In the genomic region with DNA sequence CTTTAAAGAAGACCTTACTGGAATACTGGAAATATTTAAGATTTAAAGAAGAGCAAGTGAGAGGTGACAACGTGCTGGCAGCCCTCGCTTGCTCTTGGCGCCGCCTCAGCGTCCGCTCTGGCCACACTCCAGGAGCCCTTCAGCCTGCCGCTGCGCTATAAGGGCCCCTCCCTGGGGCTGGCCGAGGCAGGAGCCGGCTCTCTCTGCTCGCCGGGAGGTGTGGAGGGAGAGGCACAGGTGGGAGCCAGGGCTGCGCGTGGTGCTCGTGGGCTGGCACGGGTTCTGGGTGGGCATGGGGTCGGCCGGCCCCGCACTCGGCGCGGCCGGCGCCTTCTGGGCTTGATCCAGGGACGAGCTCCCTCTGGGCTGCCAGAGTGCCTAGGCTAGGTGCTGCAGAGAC, we compare ENCODE assay signal across 1 cellular context.
TF ChIP-seq lines count a peak whose summit lies in the region.

No MANE protein-coding gene starts in this region.

TF ChIP-seq in HepG2, 621 proteins besides CTCF, POLR2A, EP300 and RAD21 (continued from another document and continues in another):
- TF ChIP-seq, protein P1, sequence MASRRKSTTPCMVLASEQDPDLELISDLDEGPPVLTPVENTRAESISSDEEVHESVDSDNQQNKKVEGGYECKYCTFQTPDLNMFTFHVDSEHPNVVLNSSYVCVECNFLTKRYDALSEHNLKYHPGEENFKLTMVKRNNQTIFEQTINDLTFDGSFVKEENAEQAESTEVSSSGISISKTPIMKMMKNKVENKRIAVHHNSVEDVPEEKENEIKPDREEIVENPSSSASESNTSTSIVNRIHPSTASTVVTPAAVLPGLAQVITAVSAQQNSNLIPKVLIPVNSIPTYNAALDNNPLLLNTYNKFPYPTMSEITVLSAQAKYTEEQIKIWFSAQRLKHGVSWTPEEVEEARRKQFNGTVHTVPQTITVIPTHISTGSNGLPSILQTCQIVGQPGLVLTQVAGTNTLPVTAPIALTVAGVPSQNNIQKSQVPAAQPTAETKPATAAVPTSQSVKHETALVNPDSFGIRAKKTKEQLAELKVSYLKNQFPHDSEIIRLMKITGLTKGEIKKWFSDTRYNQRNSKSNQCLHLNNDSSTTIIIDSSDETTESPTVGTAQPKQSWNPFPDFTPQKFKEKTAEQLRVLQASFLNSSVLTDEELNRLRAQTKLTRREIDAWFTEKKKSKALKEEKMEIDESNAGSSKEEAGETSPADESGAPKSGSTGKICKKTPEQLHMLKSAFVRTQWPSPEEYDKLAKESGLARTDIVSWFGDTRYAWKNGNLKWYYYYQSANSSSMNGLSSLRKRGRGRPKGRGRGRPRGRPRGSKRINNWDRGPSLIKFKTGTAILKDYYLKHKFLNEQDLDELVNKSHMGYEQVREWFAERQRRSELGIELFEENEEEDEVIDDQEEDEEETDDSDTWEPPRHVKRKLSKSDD (CRISPR knock-in tag; IDR thresholded peaks at IDR 0.05; ENCODE audit: low read depth): no peak
- no peak for TF ChIP-seq ZNF350 (CRISPR knock-in tag; IDR thresholded peaks at IDR 0.05; ENCODE audit: borderline replicate concordance, low read depth)
- TF ChIP-seq ASH2L (IDR thresholded peaks at IDR 0.05; ENCODE audit: insufficient read length, low read depth, low read length): no peak
- no peak for TF ChIP-seq ZFP62 (CRISPR knock-in tag; IDR thresholded peaks at IDR 0.05)
- TF ChIP-seq SRF (IDR thresholded peaks at IDR 0.05; ENCODE audit: low read depth, low read length): no peak
- TF ChIP-seq TOE1 (CRISPR knock-in tag; IDR thresholded peaks at IDR 0.05): no peak
- TF ChIP-seq REPIN1 (CRISPR knock-in tag; IDR thresholded peaks at IDR 0.05; ENCODE audit: borderline replicate concordance, low read depth): no peak
- no peak for TF ChIP-seq NCOA2 (CRISPR knock-in tag; IDR thresholded peaks at IDR 0.05)
- no peak for TF ChIP-seq RARG (CRISPR knock-in tag; IDR thresholded peaks at IDR 0.05; ENCODE audit: low read depth)
- no peak for TF ChIP-seq PLRG1 (conservative IDR thresholded peaks at IDR 0.05)
- TF ChIP-seq ZNF639 (CRISPR knock-in tag; conservative IDR thresholded peaks at IDR 0.05): no peak
- TF ChIP-seq, protein P2, sequence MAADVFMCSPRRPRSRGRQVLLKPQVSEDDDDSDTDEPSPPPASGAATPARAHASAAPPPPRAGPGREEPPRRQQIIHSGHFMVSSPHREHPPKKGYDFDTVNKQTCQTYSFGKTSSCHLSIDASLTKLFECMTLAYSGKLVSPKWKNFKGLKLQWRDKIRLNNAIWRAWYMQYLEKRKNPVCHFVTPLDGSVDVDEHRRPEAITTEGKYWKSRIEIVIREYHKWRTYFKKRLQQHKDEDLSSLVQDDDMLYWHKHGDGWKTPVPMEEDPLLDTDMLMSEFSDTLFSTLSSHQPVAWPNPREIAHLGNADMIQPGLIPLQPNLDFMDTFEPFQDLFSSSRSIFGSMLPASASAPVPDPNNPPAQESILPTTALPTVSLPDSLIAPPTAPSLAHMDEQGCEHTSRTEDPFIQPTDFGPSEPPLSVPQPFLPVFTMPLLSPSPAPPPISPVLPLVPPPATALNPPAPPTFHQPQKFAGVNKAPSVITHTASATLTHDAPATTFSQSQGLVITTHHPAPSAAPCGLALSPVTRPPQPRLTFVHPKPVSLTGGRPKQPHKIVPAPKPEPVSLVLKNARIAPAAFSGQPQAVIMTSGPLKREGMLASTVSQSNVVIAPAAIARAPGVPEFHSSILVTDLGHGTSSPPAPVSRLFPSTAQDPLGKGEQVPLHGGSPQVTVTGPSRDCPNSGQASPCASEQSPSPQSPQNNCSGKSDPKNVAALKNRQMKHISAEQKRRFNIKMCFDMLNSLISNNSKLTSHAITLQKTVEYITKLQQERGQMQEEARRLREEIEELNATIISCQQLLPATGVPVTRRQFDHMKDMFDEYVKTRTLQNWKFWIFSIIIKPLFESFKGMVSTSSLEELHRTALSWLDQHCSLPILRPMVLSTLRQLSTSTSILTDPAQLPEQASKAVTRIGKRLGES (CRISPR knock-in tag; IDR thresholded peaks at IDR 0.05; ENCODE audit: borderline replicate concordance): no peak
- peak; percentile 54; the same call in 1 of the 2 replicates for TF ChIP-seq NRL (CRISPR knock-in tag; IDR thresholded peaks at IDR 0.05; ENCODE audit: borderline replicate concordance)
- TF ChIP-seq, protein P3, sequence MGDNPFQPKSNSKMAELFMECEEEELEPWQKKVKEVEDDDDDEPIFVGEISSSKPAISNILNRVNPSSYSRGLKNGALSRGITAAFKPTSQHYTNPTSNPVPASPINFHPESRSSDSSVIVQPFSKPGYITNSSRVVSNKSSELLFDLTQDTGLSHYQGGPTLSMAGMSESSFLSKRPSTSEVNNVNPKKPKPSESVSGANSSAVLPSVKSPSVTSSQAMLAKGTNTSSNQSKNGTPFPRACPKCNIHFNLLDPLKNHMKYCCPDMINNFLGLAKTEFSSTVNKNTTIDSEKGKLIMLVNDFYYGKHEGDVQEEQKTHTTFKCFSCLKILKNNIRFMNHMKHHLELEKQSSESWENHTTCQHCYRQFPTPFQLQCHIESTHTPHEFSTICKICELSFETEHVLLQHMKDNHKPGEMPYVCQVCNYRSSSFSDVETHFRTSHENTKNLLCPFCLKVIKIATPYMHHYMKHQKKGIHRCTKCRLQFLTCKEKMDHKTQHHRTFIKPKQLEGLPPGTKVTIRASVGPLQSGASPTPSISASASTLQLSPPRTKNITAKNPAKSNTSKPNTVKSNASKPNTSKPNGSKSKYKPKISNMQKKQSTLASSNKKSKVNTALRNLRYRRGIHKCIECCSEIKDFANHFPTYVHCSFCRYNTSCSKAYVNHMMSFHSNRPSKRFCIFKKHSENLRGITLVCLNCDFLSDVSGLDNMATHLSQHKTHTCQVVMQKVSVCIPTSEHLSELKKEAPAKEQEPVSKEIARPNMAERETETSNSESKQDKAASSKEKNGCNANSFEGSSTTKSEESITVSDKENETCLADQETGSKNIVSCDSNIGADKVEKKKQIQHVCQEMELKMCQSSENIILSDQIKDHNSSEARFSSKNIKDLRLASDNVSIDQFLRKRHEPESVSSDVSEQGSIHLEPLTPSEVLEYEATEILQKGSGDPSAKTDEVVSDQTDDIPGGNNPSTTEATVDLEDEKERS (CRISPR knock-in tag; IDR thresholded peaks at IDR 0.05): no peak
- TF ChIP-seq DR1 (CRISPR knock-in tag; IDR thresholded peaks at IDR 0.05): no peak
- TF ChIP-seq, protein P4, sequence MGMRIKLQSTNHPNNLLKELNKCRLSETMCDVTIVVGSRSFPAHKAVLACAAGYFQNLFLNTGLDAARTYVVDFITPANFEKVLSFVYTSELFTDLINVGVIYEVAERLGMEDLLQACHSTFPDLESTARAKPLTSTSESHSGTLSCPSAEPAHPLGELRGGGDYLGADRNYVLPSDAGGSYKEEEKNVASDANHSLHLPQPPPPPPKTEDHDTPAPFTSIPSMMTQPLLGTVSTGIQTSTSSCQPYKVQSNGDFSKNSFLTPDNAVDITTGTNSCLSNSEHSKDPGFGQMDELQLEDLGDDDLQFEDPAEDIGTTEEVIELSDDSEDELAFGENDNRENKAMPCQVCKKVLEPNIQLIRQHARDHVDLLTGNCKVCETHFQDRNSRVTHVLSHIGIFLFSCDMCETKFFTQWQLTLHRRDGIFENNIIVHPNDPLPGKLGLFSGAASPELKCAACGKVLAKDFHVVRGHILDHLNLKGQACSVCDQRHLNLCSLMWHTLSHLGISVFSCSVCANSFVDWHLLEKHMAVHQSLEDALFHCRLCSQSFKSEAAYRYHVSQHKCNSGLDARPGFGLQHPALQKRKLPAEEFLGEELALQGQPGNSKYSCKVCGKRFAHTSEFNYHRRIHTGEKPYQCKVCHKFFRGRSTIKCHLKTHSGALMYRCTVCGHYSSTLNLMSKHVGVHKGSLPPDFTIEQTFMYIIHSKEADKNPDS (CRISPR knock-in tag; IDR thresholded peaks at IDR 0.05): no peak
- no peak for TF ChIP-seq IRF2 (CRISPR knock-in tag; IDR thresholded peaks at IDR 0.05)
- no peak for TF ChIP-seq KLF9 (CRISPR knock-in tag; IDR thresholded peaks at IDR 0.05; ENCODE audit: low read depth)
- no peak for TF ChIP-seq ZNF33B (CRISPR knock-in tag; IDR thresholded peaks at IDR 0.05)
- no peak for TF ChIP-seq ZHX2 (IDR thresholded peaks at IDR 0.05; ENCODE audit: low read depth)
- TF ChIP-seq ZHX2 (CRISPR knock-in tag; IDR thresholded peaks at IDR 0.05; ENCODE audit: borderline replicate concordance): no peak
- TF ChIP-seq ZNF567 (CRISPR knock-in tag; IDR thresholded peaks at IDR 0.05; ENCODE audit: borderline replicate concordance): no peak
- TF ChIP-seq ZNF780A (CRISPR knock-in tag; IDR thresholded peaks at IDR 0.05): no peak
- no peak for TF ChIP-seq ZBTB49 (CRISPR knock-in tag; IDR thresholded peaks at IDR 0.05; ENCODE audit: borderline replicate concordance)
- no peak for TF ChIP-seq ZSCAN25 (CRISPR knock-in tag; IDR thresholded peaks at IDR 0.05)
- TF ChIP-seq, protein P5, sequence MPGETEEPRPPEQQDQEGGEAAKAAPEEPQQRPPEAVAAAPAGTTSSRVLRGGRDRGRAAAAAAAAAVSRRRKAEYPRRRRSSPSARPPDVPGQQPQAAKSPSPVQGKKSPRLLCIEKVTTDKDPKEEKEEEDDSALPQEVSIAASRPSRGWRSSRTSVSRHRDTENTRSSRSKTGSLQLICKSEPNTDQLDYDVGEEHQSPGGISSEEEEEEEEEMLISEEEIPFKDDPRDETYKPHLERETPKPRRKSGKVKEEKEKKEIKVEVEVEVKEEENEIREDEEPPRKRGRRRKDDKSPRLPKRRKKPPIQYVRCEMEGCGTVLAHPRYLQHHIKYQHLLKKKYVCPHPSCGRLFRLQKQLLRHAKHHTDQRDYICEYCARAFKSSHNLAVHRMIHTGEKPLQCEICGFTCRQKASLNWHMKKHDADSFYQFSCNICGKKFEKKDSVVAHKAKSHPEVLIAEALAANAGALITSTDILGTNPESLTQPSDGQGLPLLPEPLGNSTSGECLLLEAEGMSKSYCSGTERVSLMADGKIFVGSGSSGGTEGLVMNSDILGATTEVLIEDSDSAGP (CRISPR knock-in tag; IDR thresholded peaks at IDR 0.05; ENCODE audit: borderline replicate concordance): peak; percentile 15; the same call in 1 of the 2 replicates
- no peak for TF ChIP-seq ZNF709 (CRISPR knock-in tag; IDR thresholded peaks at IDR 0.05)
- TF ChIP-seq SNAI1 (CRISPR knock-in tag; IDR thresholded peaks at IDR 0.05; ENCODE audit: borderline replicate concordance): no peak
